In genomic region chr6:106359989-106360409, GRCh38 we compare ENCODE assay signal across 8 cellular contexts. TPM values are rescaled to one million over a fixed set of nuclear protein-coding genes. Genes with fewer than 3 reads are reported as not detected.
A peak's percentile ranks its signal among the peaks of the same experiment; 100 is the strongest.
DNase-seq lines count a peak whose midpoint lies in the region; ATAC-seq and TF ChIP-seq lines count a peak whose summit lies in the region.

No MANE protein-coding gene starts in this region.

- H3K23ac ChIP-seq in IMR-90 (ENCODE audit: low read depth, low read length), result no peak overlapping the region

- no peak overlapping the region for H3K18ac ChIP-seq in IMR-90 (ENCODE audit: low read depth, low read length)

- H3K36me3 Mint-ChIP-seq in CD4-positive, CD25-positive, alpha-beta regulatory T cell, result no peaks in the 10 kb centered on the region
- H3K36me3 Mint-ChIP-seq in chondrocyte (ENCODE audit: low read depth), result no peaks in the 10 kb centered on the region
- H3K36me3 Mint-ChIP-seq in natural killer cell, result no peaks in the 10 kb centered on the region

- no peak overlapping the region for H4K5ac ChIP-seq in IMR-90 (ENCODE audit: low read depth, low read length)

- no peak overlapping the region for H2BK5ac ChIP-seq in IMR-90 (ENCODE audit: low read depth, low read length, poor library complexity, severe bottlenecking)

- TF ChIP-seq POLR2A in IMR-90 (IDR thresholded peaks at IDR 0.05; ENCODE audit: low read depth, low read length), result no peak

- no peak for DNase-seq in CD4-positive, CD25-positive, alpha-beta regulatory T cell
- no peak for DNase-seq in IMR-90
- DNase-seq in chondrocyte (ENCODE audit: low spot score), result no peak
- DNase-seq in natural killer cell, result no peak
- no peak for DNase-seq in stimulated activated CD4-positive, alpha-beta T cell treated with anti-CD3 and anti-CD28 coated beads, Interleukin-4, amount 100 ng/mL, for 1 hour
- no peak for DNase-seq in NCI-H345 (lab: John Stamatoyannopoulos, UW)
- no peak for DNase-seq in NCI-H748 (lab: John Stamatoyannopoulos, UW; ENCODE audit: unreplicated experiment)

- peaks cover 31% of the 10 kb centered on the region for H3K27me3 ChIP-seq in CD4-positive, CD25-positive, alpha-beta regulatory T cell (ENCODE audit: control insufficient read depth, insufficient read depth, low read length)
- peaks cover 28% of the 10 kb centered on the region for H3K27me3 ChIP-seq in IMR-90 (ENCODE audit: control insufficient read depth, insufficient read depth, low read length)

- no peak overlapping the region for H3K4me3 ChIP-seq in CD4-positive, CD25-positive, alpha-beta regulatory T cell (ENCODE audit: low read depth, low read length)
- no peak overlapping the region; the same call in 1 of the 2 replicates for H3K4me3 ChIP-seq in IMR-90 (ENCODE audit: insufficient read depth, low read depth, low read length)

- dilution Hi-C loops in IMR-90 (cut with HindIII; ENCODE audit: low sequenced_read_pairs, unreplicated experiment), result no loop called here

- H3K27me3 Mint-ChIP-seq in CD4-positive, CD25-positive, alpha-beta regulatory T cell, result peaks cover 69% of the 10 kb centered on the region
- H3K27me3 Mint-ChIP-seq in chondrocyte (ENCODE audit: low read depth) (peaks cover 45% of the 10 kb centered on the region), natural killer cell (ENCODE audit: low read depth in 2 of 2) (peaks cover 47 to 55% of the 10 kb centered on the region in 2 donors)

- H3K14ac ChIP-seq in IMR-90 (replicated peaks; ENCODE audit: low read depth, low read length), result no peak overlapping the region

- 20% methylated on average over 2 of the region's 12 CpGs; no CpG with 5 or more reads in 1 of the 2 experiments for WGBS in IMR-90 (ENCODE audit: extremely low coverage in 2 of 2, insufficient read length in 1 of 2), 2 experiments

- H3K36me3 ChIP-seq in CD4-positive, CD25-positive, alpha-beta regulatory T cell (ENCODE audit: control insufficient read depth, insufficient read depth, low read length), result no peaks in the 10 kb centered on the region
- no peaks in the 10 kb centered on the region for H3K36me3 ChIP-seq in IMR-90 (ENCODE audit: control insufficient read depth, insufficient read depth, low read length)

- H2BK120ac ChIP-seq in IMR-90 (ENCODE audit: low read depth, low read length), result no peak overlapping the region

- H3K4me3 Mint-ChIP-seq in CD4-positive, CD25-positive, alpha-beta regulatory T cell, result peak overlapping the region; percentile 44 to 76 (median 69)
- peak overlapping the region; percentile 54 for H3K4me3 Mint-ChIP-seq in chondrocyte (ENCODE audit: unreplicated experiment)
- peak overlapping the region; percentile 78 for H3K4me3 Mint-ChIP-seq in natural killer cell

- TF ChIP-seq CTCF in IMR-90 (conservative IDR thresholded peaks at IDR 0.05; ENCODE audit: low read depth, low read length) (no peak), chondrocyte (IDR thresholded peaks at IDR 0.05) (no peak), natural killer cell (IDR thresholded peaks at IDR 0.05) (no peak)

- no peaks in the 10 kb centered on the region for H3K9me1 ChIP-seq in IMR-90 (ENCODE audit: insufficient read depth, low read length)

- H3K4me2 ChIP-seq in IMR-90 (ENCODE audit: low read depth, low read length), result peak overlapping the region; percentile 67; the same call in 1 of the 2 replicates

- H3K4ac ChIP-seq in IMR-90 (ENCODE audit: low read depth, low read length), result no peak overlapping the region

- peaks cover 0 to 10% (median 8%) of the 10 kb centered on the region in 4 donors for H3K4me1 Mint-ChIP-seq in CD4-positive, CD25-positive, alpha-beta regulatory T cell
- H3K4me1 Mint-ChIP-seq in chondrocyte (ENCODE audit: low read depth) (peaks cover 13% of the 10 kb centered on the region), natural killer cell (peaks cover 5 to 12% of the 10 kb centered on the region in 2 donors)

- CTCF ChIA-PET in IMR-90 (lab: Yijun Ruan, JAX), result interaction anchor here (0.6 kb wide), 1 partner anchor 108 kb away, joined by 3 read pairs; no protein-coding TSS in a partner anchor

- H3K27ac ChIP-seq in CD4-positive, CD25-positive, alpha-beta regulatory T cell (ENCODE audit: insufficient read depth, low read length, poor library complexity, severe bottlenecking), result no peak overlapping the region
- H3K27ac ChIP-seq in IMR-90 (ENCODE audit: insufficient read depth, low read length), result no peak overlapping the region

- H4K8ac ChIP-seq in IMR-90 (ENCODE audit: low read depth in 2 of 2, low read length in 2 of 2), result no peak overlapping the region

- intact Hi-C loops in IMR-90 (cut with micrococcal nuclease), result loop anchor here (1.0 kb wide), 1 partner anchor 619 kb away; no protein-coding TSS in a partner anchor
- intact Hi-C loops in natural killer cell (cut with micrococcal nuclease), result no loop called here

- no peak overlapping the region for H2AK9ac ChIP-seq in IMR-90 (replicated peaks; ENCODE audit: low read depth, low read length, poor library complexity)

- H2BK15ac ChIP-seq in IMR-90 (ENCODE audit: low read depth, low read length), result no peak overlapping the region

- no peaks in the 10 kb centered on the region for H3K9me3 ChIP-seq in CD4-positive, CD25-positive, alpha-beta regulatory T cell (ENCODE audit: control insufficient read depth in 2 of 2, low read length in 2 of 2)
- H3K9me3 ChIP-seq in IMR-90 (ENCODE audit: control insufficient read depth, insufficient read depth, low read length), result no peaks in the 10 kb centered on the region

- no peak for ATAC-seq in CD4-positive, CD25-positive, alpha-beta regulatory T cell (ENCODE audit: low read depth in 2 of 2)
- ATAC-seq in IMR-90 (ENCODE audit: low read depth) (no peak; the same call in 1 of the 2 replicates), natural killer cell (no peak), GM21381 (IDR thresholded peaks at IDR 0.05; ENCODE audit: unreplicated experiment) (no peak)

- no peak overlapping the region for H2AK5ac ChIP-seq in IMR-90 (ENCODE audit: low read depth, low read length)

- no peaks in the 10 kb centered on the region for H4K20me1 ChIP-seq in IMR-90 (ENCODE audit: insufficient read depth, low read length)

- no peak overlapping the region for H2BK20ac ChIP-seq in IMR-90 (ENCODE audit: low read depth, low read length)

- H3K56ac ChIP-seq in IMR-90 (ENCODE audit: extremely low read depth, insufficient read depth, low read length), result no peak overlapping the region

- no TSS peak for BruUV-seq in IMR-90 (replicated peaks; lab: Mats Ljungman, UMichigan)

- peaks cover 0 to 7% (median 0%) of the 10 kb centered on the region in 7 donors for H3K9me3 Mint-ChIP-seq in CD4-positive, CD25-positive, alpha-beta regulatory T cell
- H3K9me3 Mint-ChIP-seq in chondrocyte (ENCODE audit: low read depth) (no peaks in the 10 kb centered on the region), natural killer cell (no peaks in the 10 kb centered on the region)

- no peak overlapping the region for H4K91ac ChIP-seq in IMR-90 (ENCODE audit: insufficient read depth, low read depth, low read length)

- in situ Hi-C loops in IMR-90 (cut with MboI; ENCODE audit: low sequenced_read_pairs), result no loop called here

- H3K79me1 ChIP-seq in IMR-90 (ENCODE audit: low read depth in 1 of 2, low read length in 2 of 2), result no peaks in the 10 kb centered on the region

- peaks cover 16% of the 10 kb centered on the region for H3K4me1 ChIP-seq in CD4-positive, CD25-positive, alpha-beta regulatory T cell (ENCODE audit: control insufficient read depth, insufficient read depth, low read length, poor library complexity, severe bottlenecking)
- H3K4me1 ChIP-seq in IMR-90 (ENCODE audit: control insufficient read depth, insufficient read depth, low read length), result peaks cover 3% of the 10 kb centered on the region; the same call in 1 of the 2 replicates

- peak overlapping the region; percentile 91 for H2AFZ ChIP-seq in IMR-90 (replicated peaks; ENCODE audit: low read length, poor library complexity)

- no peak overlapping the region for H3K27ac Mint-ChIP-seq in CD4-positive, CD25-positive, alpha-beta regulatory T cell
- H3K27ac Mint-ChIP-seq in chondrocyte (ENCODE audit: unreplicated experiment) (no peak overlapping the region), natural killer cell (no peak overlapping the region)

- no peak for TF ChIP-seq RAD21 in IMR-90 (IDR thresholded peaks at IDR 0.05; ENCODE audit: low read length)

- no peak overlapping the region for H3K9ac ChIP-seq in IMR-90 (ENCODE audit: low read depth, low read length)

- POLR2A ChIA-PET in IMR-90 (lab: Charles Lee; ENCODE audit: unreplicated experiment), result no interaction called here

TF ChIP-seq in IMR-90, 13 proteins besides CTCF, POLR2A, EP300 and RAD21 (continues in another document):
- TF ChIP-seq MAZ (IDR thresholded peaks at IDR 0.05; ENCODE audit: borderline replicate concordance, low read depth, low read length) (no peak), BHLHE40 (IDR thresholded peaks at IDR 0.05; ENCODE audit: low read depth, low read length) (no peak), RCOR1 (IDR thresholded peaks at IDR 0.05; ENCODE audit: insufficient replicate concordance, low read length) (no peak), SMC3 (IDR thresholded peaks at IDR 0.05; ENCODE audit: low read depth, low read length) (no peak), CEBPB (IDR thresholded peaks at IDR 0.05; ENCODE audit: low read depth, low read length) (no peak), MXI1 (IDR thresholded peaks at IDR 0.05; ENCODE audit: borderline replicate concordance, low read depth, low read length) (no peak), RFX5 (IDR thresholded peaks at IDR 0.05; ENCODE audit: low read depth, low read length) (no peak)

RNA-seq across cellular contexts. Expression of gene CRYBG1, which starts 0.5 kb away (rescaled TPM):
- 83.8 TPM for total RNA-seq in CD4-positive, CD25-positive, alpha-beta regulatory T cell
- polyA plus RNA-seq in CD4-positive, CD25-positive, alpha-beta regulatory T cell, result 10 to 100 TPM; 16.4 to 20.3 (median 18.2) TPM
- total RNA-seq in IMR-90 (2012; rRNA removed) (1.1 TPM in 2 replicates), chondrocyte (3.9 to 16.2 TPM (median 4.5 TPM) in 3 replicates), natural killer cell (10 to 100 TPM; 16.3 to 21.8 (median 17.5) TPM)
- polyA plus RNA-seq in IMR-90 (2012; rRNA removed), result 0.32 and 0.38 TPM in 2 replicates
- 0.09 and 0.12 TPM in 2 replicates for polyA plus RNA-seq in IMR-90 (2012; cell fraction: cytosol; rRNA removed)
- polyA plus RNA-seq in IMR-90 (2012; cell fraction: nucleus; rRNA removed; ENCODE audit: low replicate concordance), result 0.14 and 0.50 TPM in 2 replicates

RNA-seq across cellular contexts. Expression of gene ATG5, which starts 34.4 kb away (rescaled TPM):
- total RNA-seq in CD4-positive, CD25-positive, alpha-beta regulatory T cell, result 35.1 TPM
- 10 to 100 TPM; 42.8 to 49.6 (median 47.7) TPM for polyA plus RNA-seq in CD4-positive, CD25-positive, alpha-beta regulatory T cell
- total RNA-seq in IMR-90 (2012; rRNA removed), result 28.0 and 44.7 TPM in 2 replicates
- 11.8 and 13.5 TPM in 2 replicates for polyA plus RNA-seq in IMR-90 (2012; rRNA removed)
- polyA plus RNA-seq in IMR-90 (2012; cell fraction: cytosol; rRNA removed), result 4.6 and 5.3 TPM in 2 replicates
- polyA plus RNA-seq in IMR-90 (2012; cell fraction: nucleus; rRNA removed; ENCODE audit: low replicate concordance), result 1.8 and 9.8 TPM in 2 replicates
- total RNA-seq in chondrocyte, result 21.4 to 24.7 TPM (median 23.7 TPM) in 3 replicates
- 10 to 100 TPM; 27.5 to 39.0 (median 35.4) TPM for total RNA-seq in natural killer cell
